14 cellular contexts compared by ENCODE assay signal in the genomic region with DNA sequence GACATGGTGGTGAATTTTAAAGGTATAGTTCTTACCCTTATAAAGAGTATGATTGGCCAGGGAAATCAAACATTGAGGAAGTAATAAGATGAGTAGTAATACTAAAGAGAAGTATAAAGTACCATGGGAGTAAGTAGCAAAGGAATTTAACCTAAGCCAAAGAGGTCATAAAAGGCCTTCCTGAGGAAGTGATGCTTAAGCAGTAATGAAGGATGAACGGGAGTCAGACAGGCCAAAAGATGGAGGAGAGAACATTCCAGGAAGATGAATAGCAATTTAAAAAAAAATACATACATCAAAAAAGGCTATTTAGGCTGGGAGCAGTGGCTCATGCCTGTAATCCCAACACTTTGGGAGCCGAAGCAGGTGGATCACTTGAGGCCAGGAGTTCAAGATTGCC. TPM values are rescaled to one million over a fixed set of nuclear protein-coding genes. Genes with fewer than 3 reads are reported as not detected.
DNase-seq lines count a peak whose midpoint lies in the region; ATAC-seq and TF ChIP-seq lines count a peak whose summit lies in the region.
"Had no signal": no experiment of that assay in that cellular context is flagged by ENCODE, and none has a peak within 500 bp of the region (broad histone marks: within the 10 kb centered on the region; RNA-seq: fewer than 3 reads in every experiment).

No MANE protein-coding gene starts in this region.

- no peak for ATAC-seq in omental fat pad (ENCODE audit: low FRiP score)

- no peaks in the 10 kb centered on the region for H3K4me1 ChIP-seq in effector memory CD4-positive, alpha-beta T cell (ENCODE audit: control insufficient read depth, insufficient read depth, low read length, poor library complexity, severe bottlenecking)
- H3K4me1 ChIP-seq: SJCRH30 had no signal

- no peak overlapping the region for H3K27ac ChIP-seq in effector memory CD4-positive, alpha-beta T cell (ENCODE audit: insufficient read depth, low read length, poor library complexity, severe bottlenecking)
- H3K27ac ChIP-seq: RWPE1, SJCRH30 had no signal

- no peak overlapping the region for H3K4me3 ChIP-seq in effector memory CD4-positive, alpha-beta T cell (ENCODE audit: insufficient read depth, low read depth, low read length, poor library complexity, severe bottlenecking)
- H3K4me3 ChIP-seq: SJCRH30 had no signal

- H3K9me3 ChIP-seq in effector memory CD4-positive, alpha-beta T cell (ENCODE audit: control insufficient read depth, low read length) = no peaks in the 10 kb centered on the region
- H3K9me3 ChIP-seq: SJCRH30 had no signal

- DNase-seq in ELR (ENCODE audit: low read depth) (peak; percentile 88), NCI-H226 (peak; percentile 59), dermis blood vessel endothelial cell (peak; percentile 80), lung microvascular endothelial cell (ENCODE audit: low read depth in 2 of 2) (peak; percentile 19 to 88), omental fat pad (ENCODE audit: low spot score) (no peak)
- DNase-seq in activated CD8-positive, alpha-beta memory T cell treated with anti-CD3 and anti-CD28 coated beads, Interleukin-2, amount 50 U/mL, for 4 hours = no peak
- no peak for DNase-seq in effector memory CD4-positive, alpha-beta T cell
- DNase-seq: CD4-positive, CD25-positive, alpha-beta regulatory T cell; DMS79 treated with DMSO at 0.1 percent for 48 hours; NCI-H1417; NCI-H2029; NCI-H524; SJCRH30 had no signal

- H3K36me3 ChIP-seq in effector memory CD4-positive, alpha-beta T cell (ENCODE audit: control insufficient read depth, insufficient read depth, low read length) = peaks cover 8% of the 10 kb centered on the region
- H3K36me3 ChIP-seq: SJCRH30 had no signal

- H3K27me3 ChIP-seq in effector memory CD4-positive, alpha-beta T cell (replicated peaks; ENCODE audit: control insufficient read depth, insufficient read depth, low read length, poor library complexity, severe bottlenecking) = no peaks in the 10 kb centered on the region
- H3K27me3 ChIP-seq: SJCRH30 had no signal

- TF ChIP-seq CTCF in omental fat pad (IDR thresholded peaks at IDR 0.05) = no peak

RNA-seq across cellular contexts. Expression of gene KLHL3, which starts 29.0 kb away (rescaled TPM):
- 21.1 and 32.6 TPM in 2 replicates for total RNA-seq in dermis blood vessel endothelial cell
- 20.7 and 28.6 TPM in 2 replicates for total RNA-seq in lung microvascular endothelial cell
- 1 to 10 TPM; 1.8 to 9.8 (median 4.0) TPM for total RNA-seq in omental fat pad
- total RNA-seq: SJCRH30 had no signal

RNA-seq across cellular contexts. Expression of gene HNRNPA0, which starts 47.3 kb away (rescaled TPM):
- 11.1 and 12.0 TPM in 2 replicates for total RNA-seq in dermis blood vessel endothelial cell
- 10.2 and 14.3 TPM in 2 replicates for total RNA-seq in lung microvascular endothelial cell
- total RNA-seq in omental fat pad = 10 to 100 TPM in 3 of 4 donors, 1 to 10 TPM in 1; 9.7 to 16.9 (median 12.8) TPM

Comparison
In these comparisons a context has a peak if more than half of its experiments do, and no peak if none do; other contexts are left out.
1. DNase-seq: peak in ELR (single experiment), NCI-H226 (single experiment), dermis blood vessel endothelial cell (single experiment) and lung microvascular endothelial cell (2 of 2); none in activated CD8-positive, alpha-beta memory T cell treated with anti-CD3 and anti-CD28 coated beads, Interleukin-2, amount 50 U/mL, for 4 hours (single experiment), effector memory CD4-positive, alpha-beta T cell (0 of 3) and omental fat pad (single experiment).